ENCODE assay signal across 14 cellular contexts in genomic region chr9:85200726-85201402, GRCh38.
DNase-seq lines count a peak whose midpoint lies in the region; ATAC-seq and TF ChIP-seq lines count a peak whose summit lies in the region.
"Had no signal": no experiment of that assay in that cellular context is flagged by ENCODE, and none has a peak within 500 bp of the region (broad histone marks: within the 10 kb centered on the region; RNA-seq: fewer than 3 reads in every experiment).

No MANE protein-coding gene starts in this region.

- ATAC-seq in Right ventricle myocardium superior (ENCODE audit: poor library complexity) (peak; percentile 25), HG03280 (IDR thresholded peaks at IDR 0.05; ENCODE audit: unreplicated experiment) (no peak), GM18907 (IDR thresholded peaks at IDR 0.05; ENCODE audit: unreplicated experiment) (no peak)
- ATAC-seq: activated naive CD4-positive, alpha-beta T cell treated with anti-CD3 and anti-CD28 coated beads, Interleukin-2, amount 50 U/mL, for 72 hours had no signal

- no peaks in the 10 kb centered on the region for H3K79me2 ChIP-seq in hepatocyte

- H3K4me2 ChIP-seq in hepatocyte, result no peak overlapping the region

- H3K4me3 ChIP-seq in right atrium auricular region (no peak overlapping the region), hepatocyte (no peak overlapping the region), transverse colon (no peak overlapping the region), spleen (no peak overlapping the region)
- H3K4me3 ChIP-seq: testis had no signal

- TF ChIP-seq CTCF in right atrium auricular region (IDR thresholded peaks at IDR 0.05), result no peak
- no peak for TF ChIP-seq CTCF in hepatocyte (IDR thresholded peaks at IDR 0.05; ENCODE audit: poor library complexity)
- no peak for TF ChIP-seq CTCF in transverse colon (IDR thresholded peaks at IDR 0.05)
- no peak for TF ChIP-seq CTCF in spleen (IDR thresholded peaks at IDR 0.05 in 8 of 11, conservative IDR thresholded peaks at IDR 0.05 in 3 of 11)

- H3K27me3 ChIP-seq in right atrium auricular region, result no peaks in the 10 kb centered on the region
- H3K27me3 ChIP-seq in hepatocyte, result no peaks in the 10 kb centered on the region
- H3K27me3 ChIP-seq in transverse colon, result no peaks in the 10 kb centered on the region
- no peaks in the 10 kb centered on the region for H3K27me3 ChIP-seq in spleen (replicated peaks in 1 of 7)
- H3K27me3 ChIP-seq: testis had no signal

- no peaks in the 10 kb centered on the region for H3K9me3 ChIP-seq in right atrium auricular region
- no peaks in the 10 kb centered on the region for H3K9me3 ChIP-seq in hepatocyte (ENCODE audit: low read depth)
- H3K9me3 ChIP-seq in transverse colon, result no peaks in the 10 kb centered on the region
- H3K9me3 ChIP-seq in spleen, result no peaks in the 10 kb centered on the region
- H3K9me3 ChIP-seq: testis had no signal

- DNase-seq in Right ventricle myocardium superior (no peak), right atrium auricular region (ENCODE audit: low spot score) (no peak), astrocyte of the hippocampus (ENCODE audit: low read depth, low spot score) (peak; percentile 74), hepatocyte (ENCODE audit: low spot score) (no peak), transverse colon (peak; percentile 48), spleen (no peak)
- DNase-seq: 8988T, DMS 273 treated with DMSO at 0.1 percent for 48 hours, NCI-H1694, testis, WERI-Rb-1 had no signal

- no peak for TF ChIP-seq EP300 in transverse colon (IDR thresholded peaks at IDR 0.05; ENCODE audit: low read depth)

- H2AFZ ChIP-seq in hepatocyte, result no peak overlapping the region

- intact Hi-C loops in Right ventricle myocardium superior (cut with DNase I) (no loop called here), transverse colon (cut with DNase I; ENCODE audit: low total_unique reads) (no loop called here), spleen (cut with DNase I; ENCODE audit: low total_unique reads) (no loop called here)

- no peaks in the 10 kb centered on the region for H3K4me1 ChIP-seq in right atrium auricular region
- no peaks in the 10 kb centered on the region for H3K4me1 ChIP-seq in hepatocyte (ENCODE audit: insufficient read depth)
- H3K4me1 ChIP-seq in transverse colon, result peaks cover 0 to 5% (median 0%) of the 10 kb centered on the region in 4 donors
- H3K4me1 ChIP-seq in spleen, result no peaks in the 10 kb centered on the region

- WGBS in hepatocyte (ENCODE audit: low lambda C conversion rate, missing lambda C conversion rate), result 85% methylated on average over 3 of the region's 3 CpGs
- WGBS in transverse colon (ENCODE audit: low coverage in 1 of 2), 2 donors, result 37 to 44% methylated on average over 2 to 3 of the region's 3 CpGs
- WGBS in spleen, 5 donors, result 73 to 92% (median 83%) methylated on average over 3 of the region's 3 CpGs

- H3K27ac ChIP-seq in right atrium auricular region, result no peak overlapping the region
- H3K27ac ChIP-seq in hepatocyte, result peak overlapping the region; percentile 85
- no peak overlapping the region for H3K27ac ChIP-seq in transverse colon
- no peak overlapping the region for H3K27ac ChIP-seq in spleen
- H3K27ac ChIP-seq: WERI-Rb-1 had no signal

- in situ Hi-C loops in transverse colon (cut with MboI; ENCODE audit: low pct_ligation_motif_present in 1 of 4, low pct_unique_long_range_greater_than_20kb in 1 of 4, low sequenced_read_pairs in 3 of 4), result no loop called here

- H3K36me3 ChIP-seq in right atrium auricular region (no peaks in the 10 kb centered on the region), hepatocyte (replicated peaks; ENCODE audit: insufficient read depth, low read depth) (no peaks in the 10 kb centered on the region), transverse colon (no peaks in the 10 kb centered on the region), spleen (no peaks in the 10 kb centered on the region)
- H3K36me3 ChIP-seq: WERI-Rb-1 had no signal

- TF ChIP-seq POLR2A in transverse colon (IDR thresholded peaks at IDR 0.05), result no peak
- no peak for TF ChIP-seq POLR2A in spleen (IDR thresholded peaks at IDR 0.05)

- H4K20me1 ChIP-seq in hepatocyte (ENCODE audit: insufficient read depth, poor library complexity, severe bottlenecking), result no peaks in the 10 kb centered on the region

- no peaks in the 10 kb centered on the region for H3K9me2 ChIP-seq in hepatocyte (replicated peaks; ENCODE audit: insufficient read depth)

Comparison
In these comparisons a context has a peak if more than half of its experiments do, and no peak if none do; other contexts are left out.
1. DNase-seq: peak in astrocyte of the hippocampus (single experiment) and transverse colon (single experiment); none in Right ventricle myocardium superior (single experiment), right atrium auricular region (single experiment), hepatocyte (single experiment) and spleen (single experiment).